Comparison of ENCODE assay signal across 17 cellular contexts in genomic region chr5:16721151-16722102, GRCh38.
DNase-seq lines count a peak whose midpoint lies in the region; ATAC-seq, FAIRE-seq and TF ChIP-seq lines count a peak whose summit lies in the region.
"Had no signal": no experiment of that assay in that cellular context is flagged by ENCODE, and none has a peak within 500 bp of the region (broad histone marks: within the 10 kb centered on the region; RNA-seq: fewer than 3 reads in every experiment).

No MANE protein-coding gene starts in this region.

- ATAC-seq in Panc1 (no peak), HG03439 (IDR thresholded peaks at IDR 0.05; ENCODE audit: unreplicated experiment) (no peak), T-cell (replicated peaks in 1 of 4) (no peak), HG03135 (IDR thresholded peaks at IDR 0.05; ENCODE audit: unreplicated experiment) (no peak)
- ATAC-seq: effector memory CD8-positive, alpha-beta T cell had no signal

- in situ Hi-C loops in Panc1 (cut with HindIII; ENCODE audit: low pct_unique_long_range_greater_than_20kb, low sequenced_read_pairs) = no loop called here

- no peaks in the 10 kb centered on the region for H3K27me3 ChIP-seq in HUES48 (ENCODE audit: control insufficient read depth, insufficient read depth, low read length)
- no peaks in the 10 kb centered on the region for H3K27me3 ChIP-seq in Panc1 (ENCODE audit: control insufficient read depth, insufficient read depth, low read length)
- no peaks in the 10 kb centered on the region for H3K27me3 ChIP-seq in small intestine (ENCODE audit: control insufficient read depth in 2 of 2, insufficient read depth in 2 of 2, low read length in 2 of 2)
- H3K27me3 ChIP-seq: BLaER1 treated with 17β-estradiol and CSF1 and Interleukin-3, amounts not matched to agents 10 nM and 100 nM had no signal

- H3K9me3 ChIP-seq in HUES48 (ENCODE audit: control insufficient read depth, insufficient read depth, low read length) (no peaks in the 10 kb centered on the region), Panc1 (ENCODE audit: control insufficient read depth, insufficient read depth, low read depth, low read length) (no peaks in the 10 kb centered on the region), kidney (ENCODE audit: control insufficient read depth in 1 of 2, low read length in 2 of 2) (no peaks in the 10 kb centered on the region), small intestine (ENCODE audit: control insufficient read depth, low read depth) (no peaks in the 10 kb centered on the region)
- H3K9me3 ChIP-seq: SK-N-SH had no signal

- H3K4me1 ChIP-seq in HUES48 (ENCODE audit: control insufficient read depth, insufficient read depth, low read length) (peaks cover 41% of the 10 kb centered on the region), Panc1 (ENCODE audit: control insufficient read depth, insufficient read depth, low read length) (peaks cover 7% of the 10 kb centered on the region; the same call in 1 of the 2 replicates), kidney (ENCODE audit: control insufficient read depth in 1 of 2, insufficient read depth in 1 of 2, low read depth in 1 of 2, low read length in 2 of 2) (peaks cover 0 to 2% of the 10 kb centered on the region in 2 donors), small intestine (ENCODE audit: control insufficient read depth in 2 of 2, insufficient read depth in 1 of 2, low read depth in 1 of 2, low read length in 1 of 2) (peaks cover 0 to 2% of the 10 kb centered on the region in 2 donors)

- H3K27me3 Mint-ChIP-seq in T-cell = peaks cover 0 to 4% of the 10 kb centered on the region in 2 donors
- H3K27me3 Mint-ChIP-seq: effector memory CD8-positive, alpha-beta T cell had no signal

- peaks cover 3 to 7% (median 6%) of the 10 kb centered on the region in 3 donors for H3K4me1 Mint-ChIP-seq in T-cell

- H3K27ac Mint-ChIP-seq in T-cell = no peak overlapping the region
- H3K27ac Mint-ChIP-seq: effector memory CD8-positive, alpha-beta T cell had no signal

- H3K4me3 ChIP-seq in HUES48 (ENCODE audit: low read depth, low read length) (no peak overlapping the region), Panc1 (ENCODE audit: low read depth in 2 of 2, low read length in 2 of 2) (no peak overlapping the region), kidney (ENCODE audit: low read length in 2 of 2) (no peak overlapping the region), small intestine (ENCODE audit: low read depth in 1 of 2, low read length in 2 of 2) (no peak overlapping the region)
- H3K4me3 ChIP-seq: BLaER1 treated with 17β-estradiol and CSF1 and Interleukin-3, amounts not matched to agents 10 nM and 100 nM; GM23248 had no signal

- H3K9me3 Mint-ChIP-seq in T-cell = peaks cover 4 to 7% (median 7%) of the 10 kb centered on the region in 3 donors

- H3K27ac ChIP-seq in HUES48 (ENCODE audit: low read depth, low read length) (peak overlapping the region; percentile 93), Panc1 (ENCODE audit: low read length) (peak overlapping the region; percentile 12; the same call in 1 of the 2 replicates), kidney (ENCODE audit: low read depth in 2 of 2, low read length in 2 of 2) (peak overlapping the region; percentile 40 to 81), small intestine (ENCODE audit: low read depth in 1 of 2, low read length in 1 of 2) (peak overlapping the region; percentile 74 to 80)
- H3K27ac ChIP-seq: BLaER1 treated with 17β-estradiol and CSF1 and Interleukin-3, amounts not matched to agents 10 nM and 100 nM; GM23248 had no signal

- H3K4me3 Mint-ChIP-seq in T-cell = no peak overlapping the region
- H3K4me3 Mint-ChIP-seq: effector memory CD8-positive, alpha-beta T cell had no signal

- DNase-seq in Panc1 (ENCODE audit: low read depth, low spot score) (no peak), kidney (no peak), small intestine (peak; percentile 85), posterior vena cava (ENCODE audit: low spot score) (no peak), T-cell (no peak)
- DNase-seq: effector memory CD8-positive, alpha-beta T cell; foreskin melanocyte; GM23248; NCI-H2171; SK-N-SH; stimulated activated CD4-positive, alpha-beta T cell treated with anti-CD3 and anti-CD28 coated beads, Interleukin-1b, Interleukin-23, amount 100 ng/mL, for 48 hours had no signal

- H3K9ac ChIP-seq in HUES48 (ENCODE audit: low read depth, low read length) = no peak overlapping the region
- no peak overlapping the region for H3K9ac ChIP-seq in kidney (ENCODE audit: low read length in 2 of 2)
- H3K9ac ChIP-seq: BLaER1 treated with 17β-estradiol and CSF1 and Interleukin-3, amounts not matched to agents 10 nM and 100 nM; GM23248; SK-N-SH had no signal

- no TSS peak for BruUV-seq in Panc1 (replicated peaks; lab: Mats Ljungman, UMichigan)

- CTCF ChIA-PET in Panc1 (lab: Charles Lee) (no interaction called here), T-cell (lab: Charles Lee) (no interaction called here)

- H3K36me3 ChIP-seq in HUES48 (ENCODE audit: control insufficient read depth, insufficient read depth, low read length) (peaks cover 3% of the 10 kb centered on the region; the same call in 1 of the 2 replicates), Panc1 (ENCODE audit: control insufficient read depth, insufficient read depth, low read length) (no peaks in the 10 kb centered on the region), kidney (ENCODE audit: control insufficient read depth in 1 of 2, insufficient read depth in 2 of 2, low read length in 2 of 2) (peaks cover 0 to 3% of the 10 kb centered on the region in 2 donors), small intestine (ENCODE audit: control insufficient read depth in 2 of 2, insufficient read depth in 2 of 2, low read length in 2 of 2) (no peaks in the 10 kb centered on the region)
- H3K36me3 ChIP-seq: BLaER1 treated with 17β-estradiol and CSF1 and Interleukin-3, amounts not matched to agents 10 nM and 100 nM had no signal

- intact Hi-C loops in Panc1 (cut with micrococcal nuclease; ENCODE audit: unreplicated experiment) (no loop called here), kidney (cut with DNase I) (no loop called here), posterior vena cava (cut with DNase I) (no loop called here)

- H3K36me3 Mint-ChIP-seq in T-cell = no peaks in the 10 kb centered on the region

- POLR2A ChIA-PET in Panc1 (lab: Charles Lee) = no interaction called here
- POLR2A ChIA-PET in T-cell (lab: Charles Lee) = interaction anchor here in 1 of 2 donors (0.5 kb wide), 1 partner anchor 15 kb away, joined by 3 read pairs; no protein-coding TSS in a partner anchor

- no peak for TF ChIP-seq CTCF in Panc1 (IDR thresholded peaks at IDR 0.05)
- TF ChIP-seq CTCF in kidney (IDR thresholded peaks at IDR 0.05; ENCODE audit: borderline replicate concordance, extremely low read depth, insufficient read depth) = no peak

- no peak for FAIRE-seq in kidney (lab: Jason Lieb, UNC)
- FAIRE-seq in small intestine (lab: Jason Lieb, UNC) = no peak
- FAIRE-seq: G401.6, urothelium cell line had no signal

- WGBS in small intestine, 3 donors = 21 to 58% (median 33%) methylated on average over 11 of the region's 11 CpGs

Comparison
In these comparisons a context has a peak if more than half of its experiments do, and no peak if none do; other contexts are left out.
1. H3K27ac ChIP-seq: peak in every context shown above with its lines; median percentile 93 in HUES48; 77 in small intestine; 60 in kidney; 12 in Panc1.